Comparison of ENCODE assay signal across 21 cellular contexts in the genomic region with DNA sequence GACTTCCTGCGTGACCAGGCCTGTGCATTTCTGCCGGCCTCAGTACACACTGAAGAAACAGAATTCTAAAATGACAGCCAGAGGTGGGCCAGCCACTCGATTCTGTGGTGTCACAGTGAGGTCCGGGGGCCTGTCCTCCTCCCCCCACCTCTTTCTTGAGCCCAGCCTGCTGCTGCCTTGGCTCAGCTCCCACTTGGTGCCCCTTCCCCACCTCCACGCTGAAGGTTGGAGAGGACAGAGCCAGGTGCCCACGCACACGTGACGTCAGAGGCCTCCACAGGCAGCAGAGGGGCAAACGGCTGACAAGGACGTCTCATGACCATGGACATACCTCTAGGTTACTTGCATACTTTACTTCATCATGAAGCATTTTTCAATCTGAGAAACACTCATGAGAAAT.
"Had no signal": no experiment of that assay in that cellular context is flagged by ENCODE, and none has a peak within 500 bp of the region (broad histone marks: within the 10 kb centered on the region; RNA-seq: fewer than 3 reads in every experiment).

No MANE protein-coding gene starts in this region.

- H3K4me1 ChIP-seq: colonic mucosa, foreskin keratinocyte, pancreas, prostate gland, right lobe of liver, suprapubic skin, thyroid gland, uterus had no signal

- H3K36me3 Mint-ChIP-seq: immature natural killer cell, type B pancreatic cell had no signal

- H3K27ac Mint-ChIP-seq: immature natural killer cell; naive thymus-derived CD4-positive, alpha-beta T cell; type B pancreatic cell had no signal

- H3K27me3 ChIP-seq: colonic mucosa, foreskin keratinocyte, pancreas, right lobe of liver, thyroid gland, uterus had no signal

- ATAC-seq: foreskin keratinocyte; left colon; naive thymus-derived CD4-positive, alpha-beta T cell; pancreas; right lobe of liver had no signal

- H3K4me1 Mint-ChIP-seq: immature natural killer cell; naive thymus-derived CD4-positive, alpha-beta T cell; neural crest cell had no signal

- H3K4me3 ChIP-seq: colonic mucosa, pancreas, prostate gland, right lobe of liver, skin epidermis, suprapubic skin, thyroid gland, uterus had no signal

- H3K27ac ChIP-seq: colonic mucosa, foreskin keratinocyte, pancreas, prostate gland, right lobe of liver, skin epidermis, suprapubic skin, thyroid gland, uterus had no signal

- H3K4me3 Mint-ChIP-seq: immature natural killer cell; naive thymus-derived CD4-positive, alpha-beta T cell; neural crest cell; type B pancreatic cell had no signal

- DNase-seq: colonic mucosa; dermis blood vessel endothelial cell; erythroblast; foreskin keratinocyte; immature natural killer cell; left colon; mesendoderm; naive thymus-derived CD4-positive, alpha-beta T cell; occipital lobe; stimulated activated CD4-positive, alpha-beta T cell treated with anti-CD3 and anti-CD28 coated beads, Interleukin-12 subunit alpha, Interleukin-12 subunit beta, amount 100 ng/mL, for 4 hours; stimulated activated CD4-positive, alpha-beta T cell treated with anti-CD3 and anti-CD28 coated beads, Interleukin-2, amount 100 ng/mL, for 48 hours; stimulated activated naive CD4-positive, alpha-beta T cell treated with Interleukin-2 at 50 U/mL for 16 hours; thyroid gland; uterus had no signal

- H3K9me3 ChIP-seq: colonic mucosa, pancreas, prostate gland, right lobe of liver, thyroid gland, uterus had no signal

- H3K9me3 Mint-ChIP-seq: type B pancreatic cell had no signal

- H3K36me3 ChIP-seq: colonic mucosa, pancreas, prostate gland, right lobe of liver, suprapubic skin, thyroid gland, uterus had no signal

- H3K27me3 Mint-ChIP-seq: type B pancreatic cell had no signal
